ENCODE assay signal across 8 cellular contexts in genomic region chrX:47623540-47624027, GRCh38.
DNase-seq lines count a peak whose midpoint lies in the region; ATAC-seq and FAIRE-seq lines count a peak whose summit lies in the region.

No MANE protein-coding gene starts in this region.

- H3K9me3 Mint-ChIP-seq in T-helper 2 cell treated with Interferon-gamma antibody and Interleukin-4, amounts not matched to agents 5 μg/mL and 100 μg/mL, for 36 hours, result no peaks in the 10 kb centered on the region
- H3K9me3 Mint-ChIP-seq in central memory CD8-positive, alpha-beta T cell, result no peaks in the 10 kb centered on the region

- peak; percentile 65 for DNase-seq in DMS 273 treated with DMSO at 0.1 percent for 48 hours (lab: John Stamatoyannopoulos, UW)
- peak; percentile 13 for DNase-seq in NCI-H1417 treated with DMSO at 0.1 percent for 48 hours (lab: John Stamatoyannopoulos, UW)
- DNase-seq in T-helper 2 cell treated with Interferon-gamma antibody and Interleukin-4, amounts not matched to agents 5 μg/mL and 100 μg/mL, for 36 hours (ENCODE audit: low spot score), result peak; percentile 22
- DNase-seq in central memory CD8-positive, alpha-beta T cell (ENCODE audit: low spot score in 2 of 2), result no peak
- peak; percentile 49 for DNase-seq in stimulated activated CD4-positive, alpha-beta T cell treated with anti-CD3 and anti-CD28 coated beads, Interleukin-4, amount 100 ng/mL, for 24 hours
- DNase-seq in GM19239 (ENCODE audit: insufficient read length, low spot score), result no peak

- H3K36me3 Mint-ChIP-seq in T-helper 2 cell treated with Interferon-gamma antibody and Interleukin-4, amounts not matched to agents 5 μg/mL and 100 μg/mL, for 36 hours (ENCODE audit: low read depth), result no peaks in the 10 kb centered on the region
- H3K36me3 Mint-ChIP-seq in central memory CD8-positive, alpha-beta T cell (ENCODE audit: insufficient read depth), result peaks cover 12% of the 10 kb centered on the region

- no peak overlapping the region for H3K27ac Mint-ChIP-seq in T-helper 2 cell treated with Interferon-gamma antibody and Interleukin-4, amounts not matched to agents 5 μg/mL and 100 μg/mL, for 36 hours
- H3K27ac Mint-ChIP-seq in central memory CD8-positive, alpha-beta T cell (ENCODE audit: low read depth), result no peak overlapping the region

- ATAC-seq in central memory CD8-positive, alpha-beta T cell (replicated peaks; ENCODE audit: extremely low read depth, poor library complexity, severe bottlenecking), result no peak
- no peak for ATAC-seq in HG02870 (IDR thresholded peaks at IDR 0.05; ENCODE audit: unreplicated experiment)

- FAIRE-seq in islet of Langerhans (lab: Jason Lieb, UNC), result peak; percentile 5
- FAIRE-seq in GM19239 (lab: Jason Lieb, UNC), result no peak

- peaks cover 23% of the 10 kb centered on the region for H3K27me3 Mint-ChIP-seq in T-helper 2 cell treated with Interferon-gamma antibody and Interleukin-4, amounts not matched to agents 5 μg/mL and 100 μg/mL, for 36 hours (ENCODE audit: low read depth)
- H3K27me3 Mint-ChIP-seq in central memory CD8-positive, alpha-beta T cell, result peaks cover 25% of the 10 kb centered on the region

- H3K4me3 Mint-ChIP-seq in T-helper 2 cell treated with Interferon-gamma antibody and Interleukin-4, amounts not matched to agents 5 μg/mL and 100 μg/mL, for 36 hours, result peak overlapping the region; percentile 82
- peak overlapping the region; percentile 27 for H3K4me3 Mint-ChIP-seq in central memory CD8-positive, alpha-beta T cell

- H3K4me1 Mint-ChIP-seq in T-helper 2 cell treated with Interferon-gamma antibody and Interleukin-4, amounts not matched to agents 5 μg/mL and 100 μg/mL, for 36 hours (ENCODE audit: low read depth), result peaks cover 9% of the 10 kb centered on the region
- H3K4me1 Mint-ChIP-seq in central memory CD8-positive, alpha-beta T cell, result peaks cover 12% of the 10 kb centered on the region

Comparison
In these comparisons a context has a peak if more than half of its experiments do, and no peak if none do; other contexts are left out.
1. DNase-seq: peak in DMS 273 treated with DMSO at 0.1 percent for 48 hours (single experiment), NCI-H1417 treated with DMSO at 0.1 percent for 48 hours (single experiment), T-helper 2 cell treated with Interferon-gamma antibody and Interleukin-4, amounts not matched to agents 5 μg/mL and 100 μg/mL, for 36 hours (single experiment) and stimulated activated CD4-positive, alpha-beta T cell treated with anti-CD3 and anti-CD28 coated beads, Interleukin-4, amount 100 ng/mL, for 24 hours (single experiment); none in central memory CD8-positive, alpha-beta T cell (0 of 2) and GM19239 (single experiment).